ENCODE assay signal across 8 cellular contexts in genomic region chr5:146877783-146878470, GRCh38. TPM values are rescaled to one million over a fixed set of nuclear protein-coding genes. Genes with fewer than 3 reads are reported as not detected.
DNase-seq lines count a peak whose midpoint lies in the region; ATAC-seq, FAIRE-seq and TF ChIP-seq lines count a peak whose summit lies in the region.

No MANE protein-coding gene starts in this region.

- TF ChIP-seq CTCF in fibroblast of pulmonary artery (IDR thresholded peaks at IDR 0.05; ENCODE audit: low read length, missing control alignments) (no peak), nephron (IDR thresholded peaks at IDR 0.05; ENCODE audit: unreplicated experiment in 3 of 3) (no peak)

- peak; percentile 23 for ATAC-seq in HG03442 (IDR thresholded peaks at IDR 0.05; ENCODE audit: unreplicated experiment)
- ATAC-seq in HG03196 (IDR thresholded peaks at IDR 0.05; ENCODE audit: unreplicated experiment): no peak

- H3K27ac Mint-ChIP-seq in nephron: no peak overlapping the region

- no peaks in the 10 kb centered on the region for H3K4me1 Mint-ChIP-seq in nephron

- peak; percentile 79 for FAIRE-seq in urothelium cell line (lab: Jason Lieb, UNC)

- peak overlapping the region; percentile 31 for H3K4me3 ChIP-seq in fibroblast of pulmonary artery (replicated peaks; ENCODE audit: low read depth, low read length)

- H3K4me3 Mint-ChIP-seq in nephron: peak overlapping the region; percentile 88 to 92 (median 88)

- H3K36me3 Mint-ChIP-seq in nephron (ENCODE audit: low read depth): no peaks in the 10 kb centered on the region

- DNase-seq in ELF-1 (ENCODE audit: low read depth, low spot score) (peak; percentile 49), fibroblast of pulmonary artery (ENCODE audit: low read depth) (no peak), urothelium cell line (ENCODE audit: low spot score) (peak; percentile 41), posterior vena cava (ENCODE audit: low spot score) (no peak)
- DNase-seq in activated T-cell treated with anti-CD3 and anti-CD28 coated beads, Interleukin-2, amount 50 U/mL, for 48 hours: peak; percentile 42 to 47

- H3K27me3 Mint-ChIP-seq in nephron (ENCODE audit: low read depth): peaks cover 72% of the 10 kb centered on the region

- intact Hi-C loops in posterior vena cava (cut with DNase I): loop anchor here in 1 of 2 donors (10.0 kb wide), 1 partner anchor 63 kb away; no protein-coding TSS in a partner anchor

- H3K9me3 Mint-ChIP-seq in nephron: no peaks in the 10 kb centered on the region

RNA-seq across cellular contexts. Expression of gene PPP2R2B, which starts 0.6 kb away (rescaled TPM):
- total RNA-seq in posterior vena cava: 10 to 100 TPM; 17.3 to 53.1 TPM

Comparison
In these comparisons a context has a peak if more than half of its experiments do, and no peak if none do; other contexts are left out.
1. DNase-seq: peak in ELF-1 (single experiment), activated T-cell treated with anti-CD3 and anti-CD28 coated beads, Interleukin-2, amount 50 U/mL, for 48 hours (2 of 2) and urothelium cell line (single experiment); none in fibroblast of pulmonary artery (single experiment) and posterior vena cava (single experiment).